Comparison of ENCODE assay signal across 1 cellular context in the genomic region with DNA sequence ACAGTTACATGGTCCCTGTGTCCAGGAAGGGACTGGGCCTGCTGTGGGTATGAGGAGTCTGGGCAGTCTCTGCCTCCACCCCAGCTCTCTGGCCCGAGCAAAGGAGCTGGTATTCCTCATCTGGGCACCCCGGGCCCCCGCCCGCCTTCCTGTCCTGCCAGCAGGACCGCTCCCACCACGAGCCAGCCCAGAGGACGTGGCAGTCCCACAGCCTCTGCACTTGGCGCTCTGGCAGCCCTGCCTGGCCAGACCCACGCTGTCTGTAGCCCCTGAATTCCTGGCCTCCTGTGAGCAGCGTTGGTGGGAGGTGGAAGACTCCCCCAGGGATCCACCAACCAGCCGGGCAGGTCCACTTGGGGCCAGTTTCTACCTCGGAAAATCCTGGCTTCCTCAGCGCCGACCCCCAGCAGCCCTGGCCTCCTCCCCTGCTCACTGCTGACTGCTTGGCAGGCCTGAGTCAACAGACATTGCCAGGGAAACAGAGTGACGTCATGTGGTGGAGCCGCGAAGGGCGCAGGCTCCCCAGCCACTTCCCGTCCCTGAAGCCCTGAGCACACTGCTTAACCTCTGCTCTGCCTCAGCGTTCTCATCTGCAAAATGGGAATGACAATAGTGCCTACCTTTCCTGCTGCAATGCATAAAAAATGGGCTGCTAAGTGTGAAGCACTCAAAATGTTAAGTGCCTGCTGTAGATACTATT.
TF ChIP-seq lines count a peak whose summit lies in the region.

No MANE protein-coding gene starts in this region.

TF ChIP-seq in HepG2, 621 proteins besides CTCF, POLR2A, EP300 and RAD21 (continued from another document and continues in another):
- TF ChIP-seq, protein P1, sequence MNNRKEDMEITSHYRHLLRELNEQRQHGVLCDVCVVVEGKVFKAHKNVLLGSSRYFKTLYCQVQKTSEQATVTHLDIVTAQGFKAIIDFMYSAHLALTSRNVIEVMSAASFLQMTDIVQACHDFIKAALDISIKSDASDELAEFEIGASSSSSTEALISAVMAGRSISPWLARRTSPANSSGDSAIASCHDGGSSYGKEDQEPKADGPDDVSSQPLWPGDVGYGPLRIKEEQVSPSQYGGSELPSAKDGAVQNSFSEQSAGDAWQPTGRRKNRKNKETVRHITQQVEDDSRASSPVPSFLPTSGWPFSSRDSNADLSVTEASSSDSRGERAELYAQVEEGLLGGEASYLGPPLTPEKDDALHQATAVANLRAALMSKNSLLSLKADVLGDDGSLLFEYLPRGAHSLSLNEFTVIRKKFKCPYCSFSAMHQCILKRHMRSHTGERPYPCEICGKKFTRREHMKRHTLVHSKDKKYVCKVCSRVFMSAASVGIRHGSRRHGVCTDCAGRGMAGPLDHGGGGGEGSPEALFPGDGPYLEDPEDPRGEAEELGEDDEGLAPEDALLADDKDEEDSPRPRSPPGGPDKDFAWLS (CRISPR knock-in tag; IDR thresholded peaks at IDR 0.05; ENCODE audit: borderline replicate concordance): no peak
- TF ChIP-seq ZMAT3 (CRISPR knock-in tag; conservative IDR thresholded peaks at IDR 0.05) (no peak), KLF12 (CRISPR knock-in tag; IDR thresholded peaks at IDR 0.05; ENCODE audit: borderline replicate concordance) (no peak), HDAC2 (CRISPR knock-in tag; IDR thresholded peaks at IDR 0.05) (peak; percentile 58; the same call in 1 of the 2 replicates), ZNF674 (CRISPR knock-in tag; IDR thresholded peaks at IDR 0.05; ENCODE audit: low read depth) (no peak), ZNF331 (CRISPR knock-in tag; IDR thresholded peaks at IDR 0.05) (no peak), WIZ (CRISPR knock-in tag; IDR thresholded peaks at IDR 0.05) (no peak), RFXAP (CRISPR knock-in tag; IDR thresholded peaks at IDR 0.05; ENCODE audit: borderline replicate concordance) (no peak), TOE1 (CRISPR knock-in tag; IDR thresholded peaks at IDR 0.05) (no peak), ZBTB21 (CRISPR knock-in tag; IDR thresholded peaks at IDR 0.05) (peak; percentile 90), TEAD3 (CRISPR knock-in tag; optimal IDR thresholded peaks at IDR 0.05; ENCODE audit: borderline replicate concordance) (no peak), KLF11 (CRISPR knock-in tag; IDR thresholded peaks at IDR 0.05) (no peak), SNAI1 (CRISPR knock-in tag; IDR thresholded peaks at IDR 0.05; ENCODE audit: borderline replicate concordance) (no peak), MAFK (conservative IDR thresholded peaks at IDR 0.05 in 1 of 2, IDR thresholded peaks at IDR 0.05 in 1 of 2; ENCODE audit: low read length in 2 of 2) (no peak), ZNF737 (CRISPR knock-in tag; IDR thresholded peaks at IDR 0.05; ENCODE audit: borderline replicate concordance) (no peak), ZNF7 (CRISPR knock-in tag; IDR thresholded peaks at IDR 0.05) (no peak), HNF4G (IDR thresholded peaks at IDR 0.05; ENCODE audit: borderline replicate concordance, low read depth, low read length) (no peak), HNF4G (CRISPR knock-in tag; IDR thresholded peaks at IDR 0.05; ENCODE audit: borderline replicate concordance, low read depth) (no peak), ZNF232 (CRISPR knock-in tag; IDR thresholded peaks at IDR 0.05; ENCODE audit: borderline replicate concordance) (no peak), SMAD9 (CRISPR knock-in tag; IDR thresholded peaks at IDR 0.05) (no peak), ZFYVE20 (CRISPR knock-in tag; IDR thresholded peaks at IDR 0.05; ENCODE audit: borderline replicate concordance, low read depth) (no peak)
- TF ChIP-seq, protein P2, sequence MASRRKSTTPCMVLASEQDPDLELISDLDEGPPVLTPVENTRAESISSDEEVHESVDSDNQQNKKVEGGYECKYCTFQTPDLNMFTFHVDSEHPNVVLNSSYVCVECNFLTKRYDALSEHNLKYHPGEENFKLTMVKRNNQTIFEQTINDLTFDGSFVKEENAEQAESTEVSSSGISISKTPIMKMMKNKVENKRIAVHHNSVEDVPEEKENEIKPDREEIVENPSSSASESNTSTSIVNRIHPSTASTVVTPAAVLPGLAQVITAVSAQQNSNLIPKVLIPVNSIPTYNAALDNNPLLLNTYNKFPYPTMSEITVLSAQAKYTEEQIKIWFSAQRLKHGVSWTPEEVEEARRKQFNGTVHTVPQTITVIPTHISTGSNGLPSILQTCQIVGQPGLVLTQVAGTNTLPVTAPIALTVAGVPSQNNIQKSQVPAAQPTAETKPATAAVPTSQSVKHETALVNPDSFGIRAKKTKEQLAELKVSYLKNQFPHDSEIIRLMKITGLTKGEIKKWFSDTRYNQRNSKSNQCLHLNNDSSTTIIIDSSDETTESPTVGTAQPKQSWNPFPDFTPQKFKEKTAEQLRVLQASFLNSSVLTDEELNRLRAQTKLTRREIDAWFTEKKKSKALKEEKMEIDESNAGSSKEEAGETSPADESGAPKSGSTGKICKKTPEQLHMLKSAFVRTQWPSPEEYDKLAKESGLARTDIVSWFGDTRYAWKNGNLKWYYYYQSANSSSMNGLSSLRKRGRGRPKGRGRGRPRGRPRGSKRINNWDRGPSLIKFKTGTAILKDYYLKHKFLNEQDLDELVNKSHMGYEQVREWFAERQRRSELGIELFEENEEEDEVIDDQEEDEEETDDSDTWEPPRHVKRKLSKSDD (CRISPR knock-in tag; IDR thresholded peaks at IDR 0.05; ENCODE audit: low read depth): no peak
- TF ChIP-seq, protein P3, sequence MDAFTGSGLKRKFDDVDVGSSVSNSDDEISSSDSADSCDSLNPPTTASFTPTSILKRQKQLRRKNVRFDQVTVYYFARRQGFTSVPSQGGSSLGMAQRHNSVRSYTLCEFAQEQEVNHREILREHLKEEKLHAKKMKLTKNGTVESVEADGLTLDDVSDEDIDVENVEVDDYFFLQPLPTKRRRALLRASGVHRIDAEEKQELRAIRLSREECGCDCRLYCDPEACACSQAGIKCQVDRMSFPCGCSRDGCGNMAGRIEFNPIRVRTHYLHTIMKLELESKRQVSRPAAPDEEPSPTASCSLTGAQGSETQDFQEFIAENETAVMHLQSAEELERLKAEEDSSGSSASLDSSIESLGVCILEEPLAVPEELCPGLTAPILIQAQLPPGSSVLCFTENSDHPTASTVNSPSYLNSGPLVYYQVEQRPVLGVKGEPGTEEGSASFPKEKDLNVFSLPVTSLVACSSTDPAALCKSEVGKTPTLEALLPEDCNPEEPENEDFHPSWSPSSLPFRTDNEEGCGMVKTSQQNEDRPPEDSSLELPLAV (CRISPR knock-in tag; conservative IDR thresholded peaks at IDR 0.05; ENCODE audit: low read depth): no peak
- TF ChIP-seq, protein P4, sequence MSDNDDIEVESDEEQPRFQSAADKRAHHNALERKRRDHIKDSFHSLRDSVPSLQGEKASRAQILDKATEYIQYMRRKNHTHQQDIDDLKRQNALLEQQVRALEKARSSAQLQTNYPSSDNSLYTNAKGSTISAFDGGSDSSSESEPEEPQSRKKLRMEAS (IDR thresholded peaks at IDR 0.05): peak; percentile 61; the same call in 1 of the 2 replicates
- TF ChIP-seq, protein P5, sequence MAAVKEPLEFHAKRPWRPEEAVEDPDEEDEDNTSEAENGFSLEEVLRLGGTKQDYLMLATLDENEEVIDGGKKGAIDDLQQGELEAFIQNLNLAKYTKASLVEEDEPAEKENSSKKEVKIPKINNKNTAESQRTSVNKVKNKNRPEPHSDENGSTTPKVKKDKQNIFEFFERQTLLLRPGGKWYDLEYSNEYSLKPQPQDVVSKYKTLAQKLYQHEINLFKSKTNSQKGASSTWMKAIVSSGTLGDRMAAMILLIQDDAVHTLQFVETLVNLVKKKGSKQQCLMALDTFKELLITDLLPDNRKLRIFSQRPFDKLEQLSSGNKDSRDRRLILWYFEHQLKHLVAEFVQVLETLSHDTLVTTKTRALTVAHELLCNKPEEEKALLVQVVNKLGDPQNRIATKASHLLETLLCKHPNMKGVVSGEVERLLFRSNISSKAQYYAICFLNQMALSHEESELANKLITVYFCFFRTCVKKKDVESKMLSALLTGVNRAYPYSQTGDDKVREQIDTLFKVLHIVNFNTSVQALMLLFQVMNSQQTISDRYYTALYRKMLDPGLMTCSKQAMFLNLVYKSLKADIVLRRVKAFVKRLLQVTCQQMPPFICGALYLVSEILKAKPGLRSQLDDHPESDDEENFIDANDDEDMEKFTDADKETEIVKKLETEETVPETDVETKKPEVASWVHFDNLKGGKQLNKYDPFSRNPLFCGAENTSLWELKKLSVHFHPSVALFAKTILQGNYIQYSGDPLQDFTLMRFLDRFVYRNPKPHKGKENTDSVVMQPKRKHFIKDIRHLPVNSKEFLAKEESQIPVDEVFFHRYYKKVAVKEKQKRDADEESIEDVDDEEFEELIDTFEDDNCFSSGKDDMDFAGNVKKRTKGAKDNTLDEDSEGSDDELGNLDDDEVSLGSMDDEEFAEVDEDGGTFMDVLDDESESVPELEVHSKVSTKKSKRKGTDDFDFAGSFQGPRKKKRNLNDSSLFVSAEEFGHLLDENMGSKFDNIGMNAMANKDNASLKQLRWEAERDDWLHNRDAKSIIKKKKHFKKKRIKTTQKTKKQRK (IDR thresholded peaks at IDR 0.05; ENCODE audit: low read length): no peak
- TF ChIP-seq, protein P6, sequence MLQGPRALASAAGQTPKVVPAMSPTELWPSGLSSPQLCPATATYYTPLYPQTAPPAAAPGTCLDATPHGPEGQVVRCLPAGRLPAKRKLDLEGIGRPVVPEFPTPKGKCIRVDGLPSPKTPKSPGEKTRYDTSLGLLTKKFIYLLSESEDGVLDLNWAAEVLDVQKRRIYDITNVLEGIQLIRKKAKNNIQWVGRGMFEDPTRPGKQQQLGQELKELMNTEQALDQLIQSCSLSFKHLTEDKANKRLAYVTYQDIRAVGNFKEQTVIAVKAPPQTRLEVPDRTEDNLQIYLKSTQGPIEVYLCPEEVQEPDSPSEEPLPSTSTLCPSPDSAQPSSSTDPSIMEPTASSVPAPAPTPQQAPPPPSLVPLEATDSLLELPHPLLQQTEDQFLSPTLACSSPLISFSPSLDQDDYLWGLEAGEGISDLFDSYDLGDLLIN (CRISPR knock-in tag; IDR thresholded peaks at IDR 0.05; ENCODE audit: borderline replicate concordance): no peak
- TF ChIP-seq, protein P7, sequence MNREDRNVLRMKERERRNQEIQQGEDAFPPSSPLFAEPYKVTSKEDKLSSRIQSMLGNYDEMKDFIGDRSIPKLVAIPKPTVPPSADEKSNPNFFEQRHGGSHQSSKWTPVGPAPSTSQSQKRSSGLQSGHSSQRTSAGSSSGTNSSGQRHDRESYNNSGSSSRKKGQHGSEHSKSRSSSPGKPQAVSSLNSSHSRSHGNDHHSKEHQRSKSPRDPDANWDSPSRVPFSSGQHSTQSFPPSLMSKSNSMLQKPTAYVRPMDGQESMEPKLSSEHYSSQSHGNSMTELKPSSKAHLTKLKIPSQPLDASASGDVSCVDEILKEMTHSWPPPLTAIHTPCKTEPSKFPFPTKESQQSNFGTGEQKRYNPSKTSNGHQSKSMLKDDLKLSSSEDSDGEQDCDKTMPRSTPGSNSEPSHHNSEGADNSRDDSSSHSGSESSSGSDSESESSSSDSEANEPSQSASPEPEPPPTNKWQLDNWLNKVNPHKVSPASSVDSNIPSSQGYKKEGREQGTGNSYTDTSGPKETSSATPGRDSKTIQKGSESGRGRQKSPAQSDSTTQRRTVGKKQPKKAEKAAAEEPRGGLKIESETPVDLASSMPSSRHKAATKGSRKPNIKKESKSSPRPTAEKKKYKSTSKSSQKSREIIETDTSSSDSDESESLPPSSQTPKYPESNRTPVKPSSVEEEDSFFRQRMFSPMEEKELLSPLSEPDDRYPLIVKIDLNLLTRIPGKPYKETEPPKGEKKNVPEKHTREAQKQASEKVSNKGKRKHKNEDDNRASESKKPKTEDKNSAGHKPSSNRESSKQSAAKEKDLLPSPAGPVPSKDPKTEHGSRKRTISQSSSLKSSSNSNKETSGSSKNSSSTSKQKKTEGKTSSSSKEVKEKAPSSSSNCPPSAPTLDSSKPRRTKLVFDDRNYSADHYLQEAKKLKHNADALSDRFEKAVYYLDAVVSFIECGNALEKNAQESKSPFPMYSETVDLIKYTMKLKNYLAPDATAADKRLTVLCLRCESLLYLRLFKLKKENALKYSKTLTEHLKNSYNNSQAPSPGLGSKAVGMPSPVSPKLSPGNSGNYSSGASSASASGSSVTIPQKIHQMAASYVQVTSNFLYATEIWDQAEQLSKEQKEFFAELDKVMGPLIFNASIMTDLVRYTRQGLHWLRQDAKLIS (CRISPR knock-in tag; IDR thresholded peaks at IDR 0.05): no peak
- TF ChIP-seq, protein P8, sequence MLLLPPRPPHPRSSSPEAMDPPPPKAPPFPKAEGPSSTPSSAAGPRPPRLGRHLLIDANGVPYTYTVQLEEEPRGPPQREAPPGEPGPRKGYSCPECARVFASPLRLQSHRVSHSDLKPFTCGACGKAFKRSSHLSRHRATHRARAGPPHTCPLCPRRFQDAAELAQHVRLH (CRISPR knock-in tag; IDR thresholded peaks at IDR 0.05; ENCODE audit: borderline replicate concordance, low read depth): no peak
- TF ChIP-seq, protein P9, sequence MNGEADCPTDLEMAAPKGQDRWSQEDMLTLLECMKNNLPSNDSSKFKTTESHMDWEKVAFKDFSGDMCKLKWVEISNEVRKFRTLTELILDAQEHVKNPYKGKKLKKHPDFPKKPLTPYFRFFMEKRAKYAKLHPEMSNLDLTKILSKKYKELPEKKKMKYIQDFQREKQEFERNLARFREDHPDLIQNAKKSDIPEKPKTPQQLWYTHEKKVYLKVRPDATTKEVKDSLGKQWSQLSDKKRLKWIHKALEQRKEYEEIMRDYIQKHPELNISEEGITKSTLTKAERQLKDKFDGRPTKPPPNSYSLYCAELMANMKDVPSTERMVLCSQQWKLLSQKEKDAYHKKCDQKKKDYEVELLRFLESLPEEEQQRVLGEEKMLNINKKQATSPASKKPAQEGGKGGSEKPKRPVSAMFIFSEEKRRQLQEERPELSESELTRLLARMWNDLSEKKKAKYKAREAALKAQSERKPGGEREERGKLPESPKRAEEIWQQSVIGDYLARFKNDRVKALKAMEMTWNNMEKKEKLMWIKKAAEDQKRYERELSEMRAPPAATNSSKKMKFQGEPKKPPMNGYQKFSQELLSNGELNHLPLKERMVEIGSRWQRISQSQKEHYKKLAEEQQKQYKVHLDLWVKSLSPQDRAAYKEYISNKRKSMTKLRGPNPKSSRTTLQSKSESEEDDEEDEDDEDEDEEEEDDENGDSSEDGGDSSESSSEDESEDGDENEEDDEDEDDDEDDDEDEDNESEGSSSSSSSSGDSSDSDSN (CRISPR knock-in tag; IDR thresholded peaks at IDR 0.05): no peak
- TF ChIP-seq, protein P10, sequence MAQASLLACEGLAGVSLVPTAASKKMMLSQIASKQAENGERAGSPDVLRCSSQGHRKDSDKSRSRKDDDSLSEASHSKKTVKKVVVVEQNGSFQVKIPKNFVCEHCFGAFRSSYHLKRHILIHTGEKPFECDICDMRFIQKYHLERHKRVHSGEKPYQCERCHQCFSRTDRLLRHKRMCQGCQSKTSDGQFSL (CRISPR knock-in tag; IDR thresholded peaks at IDR 0.05): no peak
- TF ChIP-seq, protein P11, sequence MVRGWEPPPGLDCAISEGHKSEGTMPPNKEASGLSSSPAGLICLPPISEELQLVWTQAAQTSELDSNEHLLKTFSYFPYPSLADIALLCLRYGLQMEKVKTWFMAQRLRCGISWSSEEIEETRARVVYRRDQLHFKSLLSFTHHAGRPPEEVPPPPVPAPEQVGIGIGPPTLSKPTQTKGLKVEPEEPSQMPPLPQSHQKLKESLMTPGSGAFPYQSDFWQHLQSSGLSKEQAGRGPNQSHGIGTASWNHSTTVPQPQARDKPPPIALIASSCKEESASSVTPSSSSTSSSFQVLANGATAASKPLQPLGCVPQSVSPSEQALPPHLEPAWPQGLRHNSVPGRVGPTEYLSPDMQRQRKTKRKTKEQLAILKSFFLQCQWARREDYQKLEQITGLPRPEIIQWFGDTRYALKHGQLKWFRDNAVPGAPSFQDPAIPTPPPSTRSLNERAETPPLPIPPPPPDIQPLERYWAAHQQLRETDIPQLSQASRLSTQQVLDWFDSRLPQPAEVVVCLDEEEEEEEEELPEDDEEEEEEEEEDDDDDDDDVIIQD (CRISPR knock-in tag; IDR thresholded peaks at IDR 0.05; ENCODE audit: low read depth): no peak
